2 cellular contexts compared by ENCODE assay signal in genomic region chr12:11825278-11825677, GRCh38.
TF ChIP-seq lines count a peak whose summit lies in the region.

No MANE protein-coding gene starts in this region.

TF ChIP-seq in H1, 55 proteins besides CTCF, POLR2A, EP300 and RAD21:
- TF ChIP-seq TBP (IDR thresholded peaks at IDR 0.05; ENCODE audit: low read depth, low read length) (no peak), SRF (IDR thresholded peaks at IDR 0.05; ENCODE audit: low read depth, low read length) (peak; percentile 51; the same call in 1 of the 2 replicates)

TF ChIP-seq in SK-N-SH, 30 proteins besides CTCF, POLR2A, EP300 and RAD21:
- TF ChIP-seq, protein P1, sequence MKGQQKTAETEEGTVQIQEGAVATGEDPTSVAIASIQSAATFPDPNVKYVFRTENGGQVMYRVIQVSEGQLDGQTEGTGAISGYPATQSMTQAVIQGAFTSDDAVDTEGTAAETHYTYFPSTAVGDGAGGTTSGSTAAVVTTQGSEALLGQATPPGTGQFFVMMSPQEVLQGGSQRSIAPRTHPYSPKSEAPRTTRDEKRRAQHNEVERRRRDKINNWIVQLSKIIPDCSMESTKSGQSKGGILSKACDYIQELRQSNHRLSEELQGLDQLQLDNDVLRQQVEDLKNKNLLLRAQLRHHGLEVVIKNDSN (IDR thresholded peaks at IDR 0.05; ENCODE audit: borderline replicate concordance, low read depth) = no peak
- TF ChIP-seq, protein P2, sequence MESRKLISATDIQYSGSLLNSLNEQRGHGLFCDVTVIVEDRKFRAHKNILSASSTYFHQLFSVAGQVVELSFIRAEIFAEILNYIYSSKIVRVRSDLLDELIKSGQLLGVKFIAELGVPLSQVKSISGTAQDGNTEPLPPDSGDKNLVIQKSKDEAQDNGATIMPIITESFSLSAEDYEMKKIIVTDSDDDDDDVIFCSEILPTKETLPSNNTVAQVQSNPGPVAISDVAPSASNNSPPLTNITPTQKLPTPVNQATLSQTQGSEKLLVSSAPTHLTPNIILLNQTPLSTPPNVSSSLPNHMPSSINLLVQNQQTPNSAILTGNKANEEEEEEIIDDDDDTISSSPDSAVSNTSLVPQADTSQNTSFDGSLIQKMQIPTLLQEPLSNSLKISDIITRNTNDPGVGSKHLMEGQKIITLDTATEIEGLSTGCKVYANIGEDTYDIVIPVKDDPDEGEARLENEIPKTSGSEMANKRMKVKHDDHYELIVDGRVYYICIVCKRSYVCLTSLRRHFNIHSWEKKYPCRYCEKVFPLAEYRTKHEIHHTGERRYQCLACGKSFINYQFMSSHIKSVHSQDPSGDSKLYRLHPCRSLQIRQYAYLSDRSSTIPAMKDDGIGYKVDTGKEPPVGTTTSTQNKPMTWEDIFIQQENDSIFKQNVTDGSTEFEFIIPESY (IDR thresholded peaks at IDR 0.05; ENCODE audit: borderline replicate concordance, low read depth) = no peak
- TF ChIP-seq TCF12 (IDR thresholded peaks at IDR 0.05) (no peak), GABPA (IDR thresholded peaks at IDR 0.05; ENCODE audit: low read depth) (no peak), EZH2phosphoT487 (IDR thresholded peaks at IDR 0.05; ENCODE audit: borderline replicate concordance, low read depth) (no peak), RFX5 (IDR thresholded peaks at IDR 0.05; ENCODE audit: low read length) (no peak), SIN3A (IDR thresholded peaks at IDR 0.05; ENCODE audit: borderline replicate concordance, low read depth, low read length) (no peak), JUND (IDR thresholded peaks at IDR 0.05) (no peak), RXRA (IDR thresholded peaks at IDR 0.05; ENCODE audit: borderline replicate concordance, low read depth) (no peak), NRF1 (IDR thresholded peaks at IDR 0.05; ENCODE audit: low read depth, low read length) (no peak), FOXM1 (IDR thresholded peaks at IDR 0.05; ENCODE audit: low read depth) (no peak), RCOR1 (IDR thresholded peaks at IDR 0.05; ENCODE audit: low read length) (no peak), YY1 (IDR thresholded peaks at IDR 0.05; ENCODE audit: low read depth) (no peak)
- TF ChIP-seq, protein P3, sequence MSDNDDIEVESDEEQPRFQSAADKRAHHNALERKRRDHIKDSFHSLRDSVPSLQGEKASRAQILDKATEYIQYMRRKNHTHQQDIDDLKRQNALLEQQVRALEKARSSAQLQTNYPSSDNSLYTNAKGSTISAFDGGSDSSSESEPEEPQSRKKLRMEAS (IDR thresholded peaks at IDR 0.05; ENCODE audit: low read depth) = no peak
- TF ChIP-seq, protein P4, sequence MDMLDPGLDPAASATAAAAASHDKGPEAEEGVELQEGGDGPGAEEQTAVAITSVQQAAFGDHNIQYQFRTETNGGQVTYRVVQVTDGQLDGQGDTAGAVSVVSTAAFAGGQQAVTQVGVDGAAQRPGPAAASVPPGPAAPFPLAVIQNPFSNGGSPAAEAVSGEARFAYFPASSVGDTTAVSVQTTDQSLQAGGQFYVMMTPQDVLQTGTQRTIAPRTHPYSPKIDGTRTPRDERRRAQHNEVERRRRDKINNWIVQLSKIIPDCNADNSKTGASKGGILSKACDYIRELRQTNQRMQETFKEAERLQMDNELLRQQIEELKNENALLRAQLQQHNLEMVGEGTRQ (IDR thresholded peaks at IDR 0.05; ENCODE audit: borderline replicate concordance, low read depth, low read length) = no peak
